1 cellular context compared by ENCODE assay signal in the genomic region with DNA sequence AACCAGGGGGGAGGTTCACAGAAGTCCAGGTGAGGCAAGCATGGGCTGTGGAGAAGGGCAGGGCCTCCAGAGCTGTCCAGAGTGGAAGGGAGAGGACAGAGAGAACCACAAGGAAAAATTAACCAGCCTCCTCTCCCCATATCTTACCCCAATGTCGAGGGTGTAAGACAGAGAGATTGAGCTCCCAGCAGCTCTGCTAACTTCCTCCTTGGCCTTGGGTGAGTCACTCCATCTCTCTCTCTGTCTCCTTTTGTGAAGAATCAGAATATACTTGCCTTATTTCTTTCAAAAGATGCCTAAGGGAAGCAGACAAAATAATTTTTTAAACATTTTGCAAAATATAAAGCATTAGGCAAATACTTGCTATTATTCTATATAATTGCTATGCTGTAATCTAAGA.
TF ChIP-seq lines count a peak whose summit lies in the region.

No MANE protein-coding gene starts in this region.

TF ChIP-seq in K562, 482 proteins besides CTCF, POLR2A, EP300 and RAD21 (continued from another document):
- TF ChIP-seq, protein P1, sequence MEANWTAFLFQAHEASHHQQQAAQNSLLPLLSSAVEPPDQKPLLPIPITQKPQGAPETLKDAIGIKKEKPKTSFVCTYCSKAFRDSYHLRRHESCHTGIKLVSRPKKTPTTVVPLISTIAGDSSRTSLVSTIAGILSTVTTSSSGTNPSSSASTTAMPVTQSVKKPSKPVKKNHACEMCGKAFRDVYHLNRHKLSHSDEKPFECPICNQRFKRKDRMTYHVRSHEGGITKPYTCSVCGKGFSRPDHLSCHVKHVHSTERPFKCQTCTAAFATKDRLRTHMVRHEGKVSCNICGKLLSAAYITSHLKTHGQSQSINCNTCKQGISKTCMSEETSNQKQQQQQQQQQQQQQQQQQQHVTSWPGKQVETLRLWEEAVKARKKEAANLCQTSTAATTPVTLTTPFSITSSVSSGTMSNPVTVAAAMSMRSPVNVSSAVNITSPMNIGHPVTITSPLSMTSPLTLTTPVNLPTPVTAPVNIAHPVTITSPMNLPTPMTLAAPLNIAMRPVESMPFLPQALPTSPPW (CRISPR knock-in tag; IDR thresholded peaks at IDR 0.05), result no peak
- TF ChIP-seq, protein P2, sequence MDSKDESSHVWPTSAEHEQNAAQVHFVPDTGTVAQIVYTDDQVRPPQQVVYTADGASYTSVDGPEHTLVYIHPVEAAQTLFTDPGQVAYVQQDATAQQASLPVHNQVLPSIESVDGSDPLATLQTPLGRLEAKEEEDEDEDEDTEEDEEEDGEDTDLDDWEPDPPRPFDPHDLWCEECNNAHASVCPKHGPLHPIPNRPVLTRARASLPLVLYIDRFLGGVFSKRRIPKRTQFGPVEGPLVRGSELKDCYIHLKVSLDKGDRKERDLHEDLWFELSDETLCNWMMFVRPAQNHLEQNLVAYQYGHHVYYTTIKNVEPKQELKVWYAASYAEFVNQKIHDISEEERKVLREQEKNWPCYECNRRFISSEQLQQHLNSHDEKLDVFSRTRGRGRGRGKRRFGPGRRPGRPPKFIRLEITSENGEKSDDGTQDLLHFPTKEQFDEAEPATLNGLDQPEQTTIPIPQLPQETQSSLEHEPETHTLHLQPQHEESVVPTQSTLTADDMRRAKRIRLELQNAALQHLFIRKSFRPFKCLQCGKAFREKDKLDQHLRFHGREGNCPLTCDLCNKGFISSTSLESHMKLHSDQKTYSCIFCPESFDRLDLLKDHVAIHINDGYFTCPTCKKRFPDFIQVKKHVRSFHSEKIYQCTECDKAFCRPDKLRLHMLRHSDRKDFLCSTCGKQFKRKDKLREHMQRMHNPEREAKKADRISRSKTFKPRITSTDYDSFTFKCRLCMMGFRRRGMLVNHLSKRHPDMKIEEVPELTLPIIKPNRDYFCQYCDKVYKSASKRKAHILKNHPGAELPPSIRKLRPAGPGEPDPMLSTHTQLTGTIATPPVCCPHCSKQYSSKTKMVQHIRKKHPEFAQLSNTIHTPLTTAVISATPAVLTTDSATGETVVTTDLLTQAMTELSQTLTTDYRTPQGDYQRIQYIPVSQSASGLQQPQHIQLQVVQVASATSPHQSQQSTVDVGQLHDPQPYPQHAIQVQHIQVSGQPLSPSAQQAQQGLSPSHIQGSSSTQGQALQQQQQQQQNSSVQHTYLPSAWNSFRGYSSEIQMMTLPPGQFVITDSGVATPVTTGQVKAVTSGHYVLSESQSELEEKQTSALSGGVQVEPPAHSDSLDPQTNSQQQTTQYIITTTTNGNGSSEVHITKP (IDR thresholded peaks at IDR 0.05; ENCODE audit: partially characterized antibody), result peak; percentile 63
- TF ChIP-seq, protein P3, sequence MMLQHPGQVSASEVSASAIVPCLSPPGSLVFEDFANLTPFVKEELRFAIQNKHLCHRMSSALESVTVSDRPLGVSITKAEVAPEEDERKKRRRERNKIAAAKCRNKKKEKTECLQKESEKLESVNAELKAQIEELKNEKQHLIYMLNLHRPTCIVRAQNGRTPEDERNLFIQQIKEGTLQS (IDR thresholded peaks at IDR 0.05), result peak; percentile 33; the same call in 1 of the 2 replicates
- TF ChIP-seq, protein P3 (CRISPR knock-in tag; conservative IDR thresholded peaks at IDR 0.05), result no peak
